9 cellular contexts compared by ENCODE assay signal in the genomic region with DNA sequence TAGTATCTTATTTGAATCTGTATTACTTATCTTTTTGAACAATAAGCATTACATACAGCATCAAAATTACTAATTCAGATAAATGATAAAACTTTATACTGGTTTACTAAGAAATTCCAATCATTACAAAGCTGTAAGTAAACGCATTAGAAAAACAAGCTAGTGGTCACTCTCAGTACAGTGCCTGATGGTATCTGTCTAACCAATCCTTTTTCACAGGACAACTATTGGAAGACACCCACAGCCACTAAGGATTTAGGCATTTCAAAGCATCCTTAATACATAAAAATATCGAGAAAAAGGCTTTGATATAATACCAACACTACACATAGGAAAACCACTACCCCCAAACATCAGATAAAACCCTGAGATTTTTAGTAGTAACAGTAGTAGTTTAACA. TPM values are rescaled to one million over a fixed set of nuclear protein-coding genes. Genes with fewer than 3 reads are reported as not detected.
DNase-seq lines count a peak whose midpoint lies in the region; ATAC-seq, FAIRE-seq and TF ChIP-seq lines count a peak whose summit lies in the region.
"Had no signal": no experiment of that assay in that cellular context is flagged by ENCODE, and none has a peak within 500 bp of the region (broad histone marks: within the 10 kb centered on the region; RNA-seq: fewer than 3 reads in every experiment).

No MANE protein-coding gene starts in this region.

- H3K9ac ChIP-seq in rectal smooth muscle tissue (ENCODE audit: low read length), result no peak overlapping the region

- BruUV-seq in Panc1 (replicated peaks; lab: Mats Ljungman, UMichigan), result no TSS peak

- no peak for TF ChIP-seq CTCF in Panc1 (IDR thresholded peaks at IDR 0.05)
- no peak for TF ChIP-seq CTCF in esophagus squamous epithelium (IDR thresholded peaks at IDR 0.05)

- peak overlapping the region; percentile 73 to 88 for H3K4me3 ChIP-seq in Panc1 (ENCODE audit: low read depth in 2 of 2, low read length in 2 of 2)
- H3K4me3 ChIP-seq in esophagus squamous epithelium, result peak overlapping the region in 3 of 4 donors; percentile 80 to 97 (median 95)
- peak overlapping the region; percentile 99 for H3K4me3 ChIP-seq in rectal smooth muscle tissue (ENCODE audit: low read length)

- no peak for ATAC-seq in Panc1
- no peak for ATAC-seq in HG02981 (IDR thresholded peaks at IDR 0.05; ENCODE audit: unreplicated experiment)
- ATAC-seq in GM21381 (IDR thresholded peaks at IDR 0.05; ENCODE audit: unreplicated experiment), result no peak

- no peak for TF ChIP-seq POLR2A in esophagus squamous epithelium (IDR thresholded peaks at IDR 0.05)

- H3K9me3 ChIP-seq in Panc1 (ENCODE audit: control insufficient read depth, insufficient read depth, low read depth, low read length) (no peaks in the 10 kb centered on the region), esophagus squamous epithelium (no peaks in the 10 kb centered on the region)

- H3K27ac ChIP-seq in Panc1 (ENCODE audit: low read length) (peak overlapping the region; percentile 98), esophagus squamous epithelium (no peak overlapping the region), rectal smooth muscle tissue (ENCODE audit: low read depth, low read length) (no peak overlapping the region)
- H3K27ac ChIP-seq: WERI-Rb-1 had no signal

- in situ Hi-C loops in G401 (cut with HindIII; ENCODE audit: low sequenced_read_pairs) (no loop called here), Panc1 (cut with HindIII; ENCODE audit: low pct_unique_long_range_greater_than_20kb, low sequenced_read_pairs) (no loop called here)

- intact Hi-C loops in Panc1 (cut with micrococcal nuclease; ENCODE audit: unreplicated experiment) (loop anchor here (5.0 kb wide), 1 partner anchor 63 kb away; a partner anchor contains a TSS), esophagus squamous epithelium (cut with DNase I) (loop anchor here (10.0 kb wide), 1 partner anchor 195 kb away; no protein-coding TSS in a partner anchor)

- H3K27me3 ChIP-seq in Panc1 (ENCODE audit: control insufficient read depth, insufficient read depth, low read length), result no peaks in the 10 kb centered on the region
- H3K27me3 ChIP-seq in esophagus squamous epithelium, result no peaks in the 10 kb centered on the region
- H3K27me3 ChIP-seq in rectal smooth muscle tissue (ENCODE audit: control insufficient read depth, insufficient read depth, low read length), result no peaks in the 10 kb centered on the region

- CTCF ChIA-PET in Panc1 (lab: Charles Lee) (no interaction called here), HEK293T (lab: Yijun Ruan, JAX) (no interaction called here)

- POLR2A ChIA-PET in Panc1 (lab: Charles Lee), result no interaction called here
- POLR2A ChIA-PET in HEK293T (lab: Yijun Ruan, JAX), result no interaction called here

- FAIRE-seq in RCC 7860 (lab: Jason Lieb, UNC), result no peak

- DNase-seq in G401 (ENCODE audit: low spot score), result peak; percentile 21
- DNase-seq in Panc1 (ENCODE audit: low read depth, low spot score), result no peak
- DNase-seq in esophagus squamous epithelium (lab: John Stamatoyannopoulos, UW), result no peak
- no peak for DNase-seq in HEK293T (ENCODE audit: extremely low spot score)
- no peak for DNase-seq in RCC 7860 (ENCODE audit: low spot score)
- DNase-seq: WERI-Rb-1 had no signal

- WGBS in esophagus squamous epithelium, 2 donors, result 9 to 22% methylated on average over 2 of the region's 2 CpGs

- H3K36me3 ChIP-seq in Panc1 (ENCODE audit: control insufficient read depth, insufficient read depth, low read length) (peaks cover 46% of the 10 kb centered on the region), esophagus squamous epithelium (peaks cover 0 to 46% (median 9%) of the 10 kb centered on the region in 3 donors), rectal smooth muscle tissue (ENCODE audit: control insufficient read depth, insufficient read depth, low read length) (peaks cover 16% of the 10 kb centered on the region)

- H3K4me1 ChIP-seq in Panc1 (ENCODE audit: control insufficient read depth, insufficient read depth, low read length) (peaks cover 30% of the 10 kb centered on the region), esophagus squamous epithelium (peaks cover 7 to 57% (median 14%) of the 10 kb centered on the region in 3 donors), rectal smooth muscle tissue (ENCODE audit: control insufficient read depth, insufficient read depth, low read length) (peaks cover 16% of the 10 kb centered on the region)

TF ChIP-seq in HEK293T, 16 proteins besides CTCF, POLR2A, EP300 and RAD21:
- no peak for TF ChIP-seq ARNT (IDR thresholded peaks at IDR 0.05)
- no peak for TF ChIP-seq ELF4 (IDR thresholded peaks at IDR 0.05)

RNA-seq across cellular contexts. Expression of a gene that starts 2.6 kb away (rescaled TPM):
- total RNA-seq in G401 (2014; rRNA removed; shearing (Covaris generic)), result 153 and 190 TPM in 2 replicates
- total RNA-seq in Panc1 (2021; ENCODE audit: unreplicated experiment) (337 TPM), esophagus squamous epithelium (100 to 1,000 TPM in 2 of 4 donors, 10 to 100 TPM in 2; 60.8 to 129 (median 97.1) TPM)
- polyA plus RNA-seq in Panc1 (2012; ENCODE audit: insufficient read length), result 405 TPM
